ENCODE assay signal across 20 cellular contexts in genomic region chr11:126502982-126503381, GRCh38.
DNase-seq lines count a peak whose midpoint lies in the region; ATAC-seq, FAIRE-seq and TF ChIP-seq lines count a peak whose summit lies in the region.
"Had no signal": no experiment of that assay in that cellular context is flagged by ENCODE, and none has a peak within 500 bp of the region (broad histone marks: within the 10 kb centered on the region; RNA-seq: fewer than 3 reads in every experiment).

No MANE protein-coding gene starts in this region.

- TF ChIP-seq CTCF in glutamatergic neuron (IDR thresholded peaks at IDR 0.05; ENCODE audit: partially characterized antibody, unreplicated experiment) = no peak
- no peak for TF ChIP-seq CTCF in HepG2 (CRISPR knock-in tag; IDR thresholded peaks at IDR 0.05)

- intact Hi-C loops in sciatic nerve (cut with DNase I) = no loop called here
- intact Hi-C loops in HepG2 (cut with micrococcal nuclease; ENCODE audit: unreplicated experiment) = no loop called here

- H3K27ac ChIP-seq in BLaER1 (no peak overlapping the region), HepG2 (ENCODE audit: extremely low read length, insufficient read depth, low read length) (no peak overlapping the region)
- H3K27ac ChIP-seq: 22Rv1, A549 had no signal

- no peak for FAIRE-seq in HepG2 (lab: Jason Lieb, UNC)
- FAIRE-seq: A549, GM12878, H1 had no signal

- POLR2A ChIA-PET in HepG2 (lab: Yijun Ruan, JAX) = no interaction called here

- TF ChIP-seq EP300 in HepG2 (IDR thresholded peaks at IDR 0.05; ENCODE audit: low read depth in 2 of 2, low read length in 2 of 2) (no peak), HepG2 (CRISPR knock-in tag; IDR thresholded peaks at IDR 0.05; ENCODE audit: borderline replicate concordance) (no peak)

- peak overlapping the region; percentile 18 for H3K4me3 Mint-ChIP-seq in glutamatergic neuron (ENCODE audit: unreplicated experiment)
- H3K4me3 Mint-ChIP-seq: CD8-positive, alpha-beta T cell; H9 had no signal

- in situ Hi-C loops in HepG2 (cut with HindIII; ENCODE audit: extremely low pct_ligation_motif_present, low pct_unique_long_range_greater_than_20kb) = no loop called here

- no peak overlapping the region for H3K27ac Mint-ChIP-seq in glutamatergic neuron (ENCODE audit: unreplicated experiment)
- H3K27ac Mint-ChIP-seq: CD8-positive, alpha-beta T cell; H9 had no signal

- H3K79me2 ChIP-seq in HepG2 (ENCODE audit: insufficient read depth, low read length) = no peaks in the 10 kb centered on the region

- no peak for ATAC-seq in sciatic nerve
- no peak for ATAC-seq in HG02885 (IDR thresholded peaks at IDR 0.05; ENCODE audit: poor library complexity, unreplicated experiment)
- ATAC-seq in HepG2 = no peak
- ATAC-seq: A549; CD8-positive, alpha-beta T cell; GM12878 had no signal

- no peak overlapping the region for H2AFZ ChIP-seq in HepG2 (ENCODE audit: low read length)

- peaks cover 3% of the 10 kb centered on the region for H3K9me3 Mint-ChIP-seq in glutamatergic neuron (ENCODE audit: unreplicated experiment)

- CTCF ChIA-PET in HepG2 (lab: Yijun Ruan, JAX; ENCODE audit: low intra/inter-chr PET ratio, low total read pairs) = no interaction called here

- H3K36me3 Mint-ChIP-seq in glutamatergic neuron (ENCODE audit: unreplicated experiment) = peaks cover 8% of the 10 kb centered on the region
- H3K36me3 Mint-ChIP-seq: CD8-positive, alpha-beta T cell had no signal

- H3K4me2 ChIP-seq in BLaER1 (peak overlapping the region; percentile 63), HepG2 (ENCODE audit: low read depth, low read length) (no peak overlapping the region)
- H3K4me2 ChIP-seq: A549 had no signal

- DNase-seq in NCI-H2171 treated with DMSO at 0.1 percent for 48 hours (lab: John Stamatoyannopoulos, UW) = peak; percentile 7
- no peak for DNase-seq in NCI-H2171 (lab: John Stamatoyannopoulos, UW)
- DNase-seq in glutamatergic neuron = no peak
- peak; percentile 9 for DNase-seq in sciatic nerve (ENCODE audit: low spot score)
- DNase-seq in HepG2 (ENCODE audit: low spot score) = no peak
- DNase-seq in NCI-H446 (lab: John Stamatoyannopoulos, UW) = no peak
- DNase-seq: AML-193; CD8-positive, alpha-beta T cell; COR-L47; DMS 273 treated with DMSO at 0.1 percent for 48 hours; DMS53; DND-41; EL; H9 had no signal

- H4K20me1 ChIP-seq in BLaER1 = no peaks in the 10 kb centered on the region
- H4K20me1 ChIP-seq in HepG2 (ENCODE audit: insufficient read depth, low read length) = no peaks in the 10 kb centered on the region

- no peak overlapping the region for H3K9ac ChIP-seq in BLaER1
- no peak overlapping the region for H3K9ac ChIP-seq in HepG2 (ENCODE audit: insufficient read depth, low read depth, low read length)

- peaks cover 28% of the 10 kb centered on the region for H3K4me1 Mint-ChIP-seq in glutamatergic neuron (ENCODE audit: low read depth, unreplicated experiment)

- TF ChIP-seq POLR2A in HepG2 (IDR thresholded peaks at IDR 0.05; ENCODE audit: insufficient read depth in 1 of 2, low read depth in 2 of 2, low read length in 2 of 2) = no peak

- H3K4me3 ChIP-seq in BLaER1 = no peak overlapping the region
- no peak overlapping the region for H3K4me3 ChIP-seq in HepG2 (replicated peaks in 1 of 3; ENCODE audit: insufficient read depth in 1 of 3, low read depth in 2 of 3, low read length in 3 of 3)
- H3K4me3 ChIP-seq: A549, GM12878 had no signal

- no peak for TF ChIP-seq RAD21 in HepG2 (CRISPR knock-in tag; IDR thresholded peaks at IDR 0.05)

- no TSS peak for BruUV-seq in HepG2 (replicated peaks; lab: Mats Ljungman, UMichigan)

- WGBS in HepG2 (ENCODE audit: low lambda C conversion rate) = 0% methylated on average over 3 of the region's 5 CpGs

- peaks cover 3% of the 10 kb centered on the region for H3K27me3 Mint-ChIP-seq in glutamatergic neuron (ENCODE audit: unreplicated experiment)

- H3K27me3 ChIP-seq in BLaER1 (no peaks in the 10 kb centered on the region), HepG2 (ENCODE audit: control insufficient read depth in 1 of 2, insufficient read depth in 2 of 2, low read length in 2 of 2) (peaks cover 6 to 46% of the 10 kb centered on the region in 2 experiments)

- peaks cover 15% of the 10 kb centered on the region for H3K9me3 ChIP-seq in BLaER1
- H3K9me3 ChIP-seq in HepG2 (ENCODE audit: low read length) = no peaks in the 10 kb centered on the region

- H3K36me3 ChIP-seq in BLaER1 (no peaks in the 10 kb centered on the region), HepG2 (replicated peaks in 1 of 2; ENCODE audit: control insufficient read depth in 1 of 2, insufficient read depth in 2 of 2, low read length in 2 of 2) (no peaks in the 10 kb centered on the region)

- H3K4me1 ChIP-seq in BLaER1 (peaks cover 25% of the 10 kb centered on the region), HepG2 (ENCODE audit: insufficient read depth, low read length) (no peaks in the 10 kb centered on the region)
- H3K4me1 ChIP-seq: A549 had no signal

TF ChIP-seq in HepG2, 621 proteins besides CTCF, POLR2A, EP300 and RAD21:
- TF ChIP-seq FOSL1 (CRISPR knock-in tag; IDR thresholded peaks at IDR 0.05; ENCODE audit: borderline replicate concordance) = no peak
- TF ChIP-seq HNF4G (IDR thresholded peaks at IDR 0.05; ENCODE audit: borderline replicate concordance, low read depth, low read length) = no peak
- TF ChIP-seq HNF4G (CRISPR knock-in tag; IDR thresholded peaks at IDR 0.05; ENCODE audit: borderline replicate concordance, low read depth) = no peak

Comparison
In these comparisons a context has a peak if more than half of its experiments do, and no peak if none do; other contexts are left out.
1. DNase-seq: peak in NCI-H2171 treated with DMSO at 0.1 percent for 48 hours (single experiment) and sciatic nerve (single experiment); none in NCI-H2171 (single experiment), glutamatergic neuron (single experiment), HepG2 (single experiment) and NCI-H446 (0 of 2).